In the genomic region with DNA sequence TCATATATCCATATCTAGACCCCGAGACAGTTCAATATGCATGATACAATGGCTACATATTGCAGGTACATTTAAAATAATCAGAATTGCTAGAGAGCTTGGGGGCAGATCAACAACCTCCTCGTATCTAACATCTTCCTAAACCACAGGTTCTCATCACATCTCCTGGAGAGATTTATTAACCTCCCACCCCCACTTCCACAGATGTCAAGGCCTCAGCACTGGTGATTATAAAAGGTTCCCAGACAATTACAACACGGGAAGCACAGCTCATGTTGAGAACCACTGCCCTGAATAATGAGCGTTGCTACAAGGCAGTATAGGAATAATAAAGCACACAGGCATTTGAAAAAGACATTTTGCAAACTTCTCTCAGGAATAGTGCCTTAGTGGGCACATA, we compare ENCODE assay signal across 1 cellular context.
TF ChIP-seq lines count a peak whose summit lies in the region.

No MANE protein-coding gene starts in this region.

TF ChIP-seq in GM12891, 5 proteins besides CTCF, POLR2A, EP300 and RAD21:
- TF ChIP-seq POU2F2 (IDR thresholded peaks at IDR 0.05; ENCODE audit: low read depth, low read length) (no peak), POLR2AphosphoS5 (IDR thresholded peaks at IDR 0.05; ENCODE audit: low read depth, low read length) (no peak), PAX5 (IDR thresholded peaks at IDR 0.05; ENCODE audit: insufficient read depth, low read length, severe bottlenecking) (no peak), TAF1 (IDR thresholded peaks at IDR 0.05; ENCODE audit: low read depth, low read length) (no peak), SPI1 (IDR thresholded peaks at IDR 0.05; ENCODE audit: low read depth, low read length) (no peak)
